Comparison of ENCODE assay signal across 8 cellular contexts in genomic region chr7:16420329-16420648, GRCh38. TPM values are rescaled to one million over a fixed set of nuclear protein-coding genes. Genes with fewer than 3 reads are reported as not detected.
DNase-seq lines count a peak whose midpoint lies in the region; ATAC-seq and TF ChIP-seq lines count a peak whose summit lies in the region.

No MANE protein-coding gene starts in this region.

- ATAC-seq in HG02973 (IDR thresholded peaks at IDR 0.05; ENCODE audit: unreplicated experiment): no peak
- no peak for ATAC-seq in omental fat pad (ENCODE audit: low FRiP score)

- H3K4me3 ChIP-seq in right atrium auricular region (peak overlapping the region; percentile 61 to 74), mammary epithelial cell (replicated peaks in 1 of 3; ENCODE audit: insufficient read depth in 1 of 3, low read depth in 2 of 3, low read length in 3 of 3) (peak overlapping the region; percentile 51 to 63 (median 54)), mesodermal cell (ENCODE audit: extremely low read depth, insufficient read depth, low read length, poor library complexity, severe bottlenecking) (peak overlapping the region; percentile 47), vagina (peak overlapping the region; percentile 69 to 75)

- peak overlapping the region; percentile 100 for H2AFZ ChIP-seq in mammary epithelial cell (ENCODE audit: low read depth, low read length)

- no peaks in the 10 kb centered on the region for H3K79me2 ChIP-seq in mammary epithelial cell (ENCODE audit: insufficient read depth, low read length)

- dilution Hi-C loops in mammary epithelial cell (cut with HindIII; ENCODE audit: low sequenced_read_pairs): no loop called here

- H3K9ac ChIP-seq in mammary epithelial cell (ENCODE audit: insufficient read depth, low read length): peak overlapping the region; percentile 57

- H3K9me3 ChIP-seq in right atrium auricular region (no peaks in the 10 kb centered on the region), mammary epithelial cell (replicated peaks; ENCODE audit: insufficient read depth, low read length) (no peaks in the 10 kb centered on the region), mesodermal cell (ENCODE audit: control insufficient read depth, low read length) (no peaks in the 10 kb centered on the region), vagina (no peaks in the 10 kb centered on the region)

- TF ChIP-seq POLR2A in vagina (IDR thresholded peaks at IDR 0.05): no peak

- CTCF ChIA-PET in mammary epithelial cell (lab: Charles Lee; ENCODE audit: low non-redundant PET): interaction anchor here (0.7 kb wide), 1 partner anchor 119 kb away, joined by 3 read pairs; no protein-coding TSS in a partner anchor

- peak overlapping the region; percentile 95 for H3K4me2 ChIP-seq in mammary epithelial cell (ENCODE audit: insufficient read depth, low read depth, low read length)

- H4K20me1 ChIP-seq in mammary epithelial cell (ENCODE audit: insufficient read depth, low read length): no peaks in the 10 kb centered on the region

- no peak for DNase-seq in right atrium auricular region (ENCODE audit: low spot score)
- no peak for DNase-seq in cardiac septum (ENCODE audit: low spot score)
- DNase-seq in mammary epithelial cell: no peak
- no peak for DNase-seq in vagina (ENCODE audit: extremely low spot score in 2 of 2)
- DNase-seq in NCI-H2029 (lab: John Stamatoyannopoulos, UW): no peak
- DNase-seq in omental fat pad (ENCODE audit: low spot score): no peak

- H3K27ac ChIP-seq in right atrium auricular region: peak overlapping the region; percentile 96 to 98
- H3K27ac ChIP-seq in mammary epithelial cell (ENCODE audit: insufficient read depth, low read depth, low read length): peak overlapping the region; percentile 57
- peak overlapping the region; percentile 83 for H3K27ac ChIP-seq in mesodermal cell (ENCODE audit: low read depth, low read length, severe bottlenecking)
- peak overlapping the region; percentile 99 for H3K27ac ChIP-seq in vagina

- intact Hi-C loops in cardiac septum (cut with DNase I): loop anchor here (10.0 kb wide), 1 partner anchor 305 kb away; no protein-coding TSS in a partner anchor
- intact Hi-C loops in mammary epithelial cell (cut with micrococcal nuclease): loop anchor here (5.0 kb wide), 1 partner anchor 293 kb away; no protein-coding TSS in a partner anchor
- intact Hi-C loops in vagina (cut with DNase I): no loop called here

- peaks cover 0 to 24% of the 10 kb centered on the region in 2 donors for H3K4me1 ChIP-seq in right atrium auricular region
- peaks cover 40% of the 10 kb centered on the region for H3K4me1 ChIP-seq in mammary epithelial cell (ENCODE audit: insufficient read depth, low read length)
- H3K4me1 ChIP-seq in mesodermal cell (ENCODE audit: control insufficient read depth, insufficient read depth, low read length, poor library complexity, severe bottlenecking): peaks cover 9% of the 10 kb centered on the region
- peaks cover 32% of the 10 kb centered on the region for H3K4me1 ChIP-seq in vagina

- TF ChIP-seq CTCF in right atrium auricular region (IDR thresholded peaks at IDR 0.05) (no peak), mammary epithelial cell (conservative IDR thresholded peaks at IDR 0.05 in 1 of 2, IDR thresholded peaks at IDR 0.05 in 1 of 2; ENCODE audit: extremely low read depth in 1 of 2, insufficient read depth in 1 of 2, low read depth in 1 of 2, low read length in 2 of 2) (no peak), vagina (IDR thresholded peaks at IDR 0.05) (no peak), omental fat pad (IDR thresholded peaks at IDR 0.05) (no peak)

- no TSS peak for BruUV-seq in mammary epithelial cell (replicated peaks; lab: Mats Ljungman, UMichigan)

- H3K36me3 ChIP-seq in right atrium auricular region (no peaks in the 10 kb centered on the region), mammary epithelial cell (ENCODE audit: insufficient read depth, low read length) (no peaks in the 10 kb centered on the region), mesodermal cell (ENCODE audit: control insufficient read depth, insufficient read depth, low read length) (no peaks in the 10 kb centered on the region), vagina (no peaks in the 10 kb centered on the region)

- no peaks in the 10 kb centered on the region for H3K27me3 ChIP-seq in right atrium auricular region
- no peaks in the 10 kb centered on the region for H3K27me3 ChIP-seq in mammary epithelial cell (ENCODE audit: insufficient read depth, low read length)
- no peaks in the 10 kb centered on the region for H3K27me3 ChIP-seq in vagina

- in situ Hi-C loops in mammary epithelial cell (cut with MboI; ENCODE audit: low sequenced_read_pairs in 2 of 2): no loop called here

- 0% methylated on average over 2 of the region's 3 CpGs for whole genome bisulfite sequencing in mammary epithelial cell (ENCODE audit: low coverage, missing lambda C conversion rate)
- 27 to 41% methylated on average over 2 to 3 of the region's 3 CpGs for WGBS in mesodermal cell (ENCODE audit: insufficient coverage in 2 of 2), 2 experiments

RNA-seq across cellular contexts. Expression of gene CRPPA, which starts 1.0 kb away (rescaled TPM):
- total RNA-seq in right atrium auricular region (1 to 10 TPM; 2.2 to 8.0 TPM), cardiac septum (7.3 TPM), mammary epithelial cell (1 to 10 TPM; 1.0 to 4.5 TPM), vagina (1.2 TPM), omental fat pad (1 to 10 TPM; 1.3 to 2.7 (median 2.0) TPM)
- 0.34 TPM for polyA plus RNA-seq in mammary epithelial cell
- not detected for polyA minus RNA-seq in mammary epithelial cell
- polyA plus RNA-seq in mesodermal cell (2013, experiment 1 of 2): 1.1 TPM
- polyA plus RNA-seq in mesodermal cell (2013, experiment 2 of 2): 1.5 TPM

RNA-seq across cellular contexts. Expression of gene SOSTDC1, which starts 45.2 kb away (rescaled TPM):
- total RNA-seq in right atrium auricular region: 1 to 10 TPM; 2.1 to 5.9 TPM
- not detected for total RNA-seq in cardiac septum
- 10 to 100 TPM in 1 of 2 donors, under 1 TPM in 1; 0.73 to 40.0 TPM for total RNA-seq in mammary epithelial cell
- 1.5 TPM for polyA plus RNA-seq in mammary epithelial cell
- polyA minus RNA-seq in mammary epithelial cell: not detected
- polyA plus RNA-seq in mesodermal cell (2013, experiment 1 of 2): 0.33 TPM
- polyA plus RNA-seq in mesodermal cell (2013, experiment 2 of 2): 0.35 TPM
- 5.9 TPM for total RNA-seq in vagina
- total RNA-seq in omental fat pad: 1 to 10 TPM in 1 of 4 donors, not detected in 3; 1.2 TPM
